23 cellular contexts compared by ENCODE assay signal in the genomic region with DNA sequence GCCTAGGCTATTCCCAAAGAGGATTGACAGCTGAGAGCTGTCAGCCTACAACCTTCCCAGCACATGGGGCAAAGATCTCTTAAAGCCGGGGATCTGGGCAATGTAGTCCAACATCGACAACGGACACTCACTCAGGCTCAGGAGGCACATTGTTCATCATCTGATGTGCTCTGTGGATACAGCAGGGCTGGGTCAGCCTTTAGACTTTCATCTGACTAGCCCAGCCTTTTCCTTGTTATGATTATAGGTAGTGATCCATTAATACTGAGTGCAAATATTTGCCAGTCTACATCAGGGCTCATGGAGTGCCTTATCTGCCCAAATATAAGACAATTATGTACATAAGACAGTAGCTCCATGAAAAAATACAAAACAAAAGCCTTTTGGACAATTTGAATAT.
"Had no signal": no experiment of that assay in that cellular context is flagged by ENCODE, and none has a peak within 500 bp of the region (broad histone marks: within the 10 kb centered on the region; RNA-seq: fewer than 3 reads in every experiment).

No MANE protein-coding gene starts in this region.

- ATAC-seq: heart left ventricle; left lung; lower lobe of right lung; naive thymus-derived CD4-positive, alpha-beta T cell; natural killer cell treated with Interleukin-12 subunit alpha and Interleukin-12 subunit beta and Interleukin-15 and Interleukin-18, amount 100 ng/mL, for 72 hours; upper lobe of right lung had no signal

- H3K9me3 ChIP-seq: heart left ventricle, lower lobe of right lung, ovary, right atrium auricular region, right lobe of liver, suprapubic skin, thoracic aorta, tibial artery, upper lobe of right lung had no signal

- H3K36me3 ChIP-seq: heart left ventricle, left lung, lower lobe of right lung, ovary, right atrium auricular region, right lobe of liver, suprapubic skin, thoracic aorta, tibial artery, upper lobe of right lung had no signal

- H3K27me3 Mint-ChIP-seq: naive thymus-derived CD4-positive, alpha-beta T cell; natural killer cell treated with Interleukin-12 subunit alpha and Interleukin-12 subunit beta and Interleukin-15 and Interleukin-18, amount 100 ng/mL, for 72 hours; progenitor cell of endocrine pancreas; stimulated activated naive CD8-positive, alpha-beta T cell treated with anti-CD3 and anti-CD28 coated beads, Interleukin-15, Interleukin-2, amounts not matched to agents 100 ng/mL and 50 ng/mL, for 24 hours had no signal

- H3K4me3 ChIP-seq: heart left ventricle, left lung, lower lobe of right lung, ovary, right atrium auricular region, right lobe of liver, suprapubic skin, thoracic aorta, tibial artery, upper lobe of right lung had no signal

- H3K4me1 ChIP-seq: lower lobe of right lung, tibial artery, upper lobe of right lung had no signal

- DNase-seq: heart left ventricle; islet precursor cell; left lung; lower lobe of right lung; mammary epithelial cell; mesenchymal stem cell; naive thymus-derived CD4-positive, alpha-beta T cell; ovary; right lobe of liver; stimulated activated CD4-positive, alpha-beta T cell treated with anti-CD3 and anti-CD28 coated beads, Interleukin-12 subunit alpha, Interleukin-12 subunit beta, amount 100 ng/mL, for 4 hours; stimulated activated CD4-positive, alpha-beta T cell treated with anti-CD3 and anti-CD28 coated beads, Interleukin-15, amount 100 ng/mL, for 24 hours; stimulated activated CD4-positive, alpha-beta T cell treated with anti-CD3 and anti-CD28 coated beads, Interleukin-2, amount 100 ng/mL, for 24 hours; stimulated activated CD4-positive, alpha-beta T cell treated with anti-CD3 and anti-CD28 coated beads, Interleukin-4, amount 100 ng/mL, for 1 hour; stimulated activated naive CD4-positive, alpha-beta T cell; tibial artery; trophoblast cell; upper lobe of right lung had no signal

- H3K27ac Mint-ChIP-seq: progenitor cell of endocrine pancreas had no signal

- H3K4me3 Mint-ChIP-seq: natural killer cell treated with Interleukin-12 subunit alpha and Interleukin-12 subunit beta and Interleukin-15 and Interleukin-18, amount 100 ng/mL, for 72 hours; stimulated activated naive CD8-positive, alpha-beta T cell treated with anti-CD3 and anti-CD28 coated beads, Interleukin-15, Interleukin-2, amounts not matched to agents 100 ng/mL and 50 ng/mL, for 24 hours had no signal
